In genomic region chr6:73644941-73645591, GRCh38 we compare ENCODE assay signal across 9 cellular contexts. TPM values are rescaled to one million over a fixed set of nuclear protein-coding genes. Genes with fewer than 3 reads are reported as not detected.
A peak's percentile ranks its signal among the peaks of the same experiment; 100 is the strongest.
DNase-seq lines count a peak whose midpoint lies in the region; ATAC-seq and TF ChIP-seq lines count a peak whose summit lies in the region.
"Had no signal": no experiment of that assay in that cellular context is flagged by ENCODE, and none has a peak within 500 bp of the region (broad histone marks: within the 10 kb centered on the region; RNA-seq: fewer than 3 reads in every experiment).

No MANE protein-coding gene starts in this region.

- H3K27me3 ChIP-seq in kidney epithelial cell (ENCODE audit: control insufficient read depth, insufficient read depth, low read length) (no peaks in the 10 kb centered on the region), upper lobe of right lung (no peaks in the 10 kb centered on the region)

- H3K27ac Mint-ChIP-seq in activated naive CD4-positive, alpha-beta T cell treated with anti-CD3 and anti-CD28 coated beads, Interleukin-2, amount 10 ng/mL, durations not matched to agents 7 days and 5 days: no peak overlapping the region
- peak overlapping the region; percentile 42 for H3K27ac Mint-ChIP-seq in activated naive CD8-positive, alpha-beta T cell treated with anti-CD3 and anti-CD28 coated beads, Interleukin-2, amount 10 ng/mL, durations not matched to agents 7 days and 5 days

- peak overlapping the region; percentile 70 for H3K4me3 Mint-ChIP-seq in activated naive CD4-positive, alpha-beta T cell treated with anti-CD3 and anti-CD28 coated beads, Interleukin-2, amount 10 ng/mL, durations not matched to agents 7 days and 5 days
- H3K4me3 Mint-ChIP-seq in activated naive CD8-positive, alpha-beta T cell treated with anti-CD3 and anti-CD28 coated beads, Interleukin-2, amount 10 ng/mL, durations not matched to agents 7 days and 5 days: peak overlapping the region; percentile 76

- H3K4me3 ChIP-seq in kidney epithelial cell (ENCODE audit: low read depth, low read length) (peak overlapping the region; percentile 22), upper lobe of right lung (peak overlapping the region; percentile 47)

- CTCF ChIA-PET in activated naive CD4-positive, alpha-beta T cell treated with anti-CD3 and anti-CD28 coated beads, Interleukin-2, amount 10 ng/mL, durations not matched to agents 7 days and 5 days (lab: Charles Lee): interaction anchor here (1.8 to 2.7 kb wide), 2 partner anchors 7 to 88 kb away, joined by 5 to 6 read pairs; no protein-coding TSS in a partner anchor

- peaks cover 26% of the 10 kb centered on the region for H3K36me3 Mint-ChIP-seq in activated naive CD4-positive, alpha-beta T cell treated with anti-CD3 and anti-CD28 coated beads, Interleukin-2, amount 10 ng/mL, durations not matched to agents 7 days and 5 days
- peaks cover 7% of the 10 kb centered on the region for H3K36me3 Mint-ChIP-seq in activated naive CD8-positive, alpha-beta T cell treated with anti-CD3 and anti-CD28 coated beads, Interleukin-2, amount 10 ng/mL, durations not matched to agents 7 days and 5 days

- H3K4me1 Mint-ChIP-seq in activated naive CD4-positive, alpha-beta T cell treated with anti-CD3 and anti-CD28 coated beads, Interleukin-2, amount 10 ng/mL, durations not matched to agents 7 days and 5 days: peaks cover 16% of the 10 kb centered on the region
- peaks cover 10% of the 10 kb centered on the region for H3K4me1 Mint-ChIP-seq in activated naive CD8-positive, alpha-beta T cell treated with anti-CD3 and anti-CD28 coated beads, Interleukin-2, amount 10 ng/mL, durations not matched to agents 7 days and 5 days

- no peaks in the 10 kb centered on the region for H3K9me3 Mint-ChIP-seq in activated naive CD4-positive, alpha-beta T cell treated with anti-CD3 and anti-CD28 coated beads, Interleukin-2, amount 10 ng/mL, durations not matched to agents 7 days and 5 days
- H3K9me3 Mint-ChIP-seq in activated naive CD8-positive, alpha-beta T cell treated with anti-CD3 and anti-CD28 coated beads, Interleukin-2, amount 10 ng/mL, durations not matched to agents 7 days and 5 days: no peaks in the 10 kb centered on the region

- H3K27me3 Mint-ChIP-seq in activated naive CD4-positive, alpha-beta T cell treated with anti-CD3 and anti-CD28 coated beads, Interleukin-2, amount 10 ng/mL, durations not matched to agents 7 days and 5 days: no peaks in the 10 kb centered on the region
- no peaks in the 10 kb centered on the region for H3K27me3 Mint-ChIP-seq in activated naive CD8-positive, alpha-beta T cell treated with anti-CD3 and anti-CD28 coated beads, Interleukin-2, amount 10 ng/mL, durations not matched to agents 7 days and 5 days

- POLR2A ChIA-PET in activated naive CD8-positive, alpha-beta T cell treated with anti-CD3 and anti-CD28 coated beads, Interleukin-2, amount 10 ng/mL, durations not matched to agents 7 days and 5 days (lab: Charles Lee): interaction anchor here (0.6 to 1.3 kb wide), 3 partner anchors 121 to 341 kb away, joined by 3 to 5 read pairs (median 3); no protein-coding TSS in a partner anchor

- intact Hi-C loops in upper lobe of right lung (cut with DNase I): no loop called here

- no peak overlapping the region for H3K27ac ChIP-seq in upper lobe of right lung

- peaks cover 7% of the 10 kb centered on the region for H3K4me1 ChIP-seq in upper lobe of right lung

- no peaks in the 10 kb centered on the region for H3K9me3 ChIP-seq in upper lobe of right lung

- peak; percentile 30 for ATAC-seq in activated naive CD8-positive, alpha-beta T cell treated with anti-CD3 and anti-CD28 coated beads, Interleukin-2, amount 10 ng/mL, durations not matched to agents 7 days and 5 days (ENCODE audit: low read depth)
- ATAC-seq in upper lobe of right lung (no peak), HG03025 (IDR thresholded peaks at IDR 0.05; ENCODE audit: low FRiP score, unreplicated experiment) (no peak), GM19467 (IDR thresholded peaks at IDR 0.05; ENCODE audit: unreplicated experiment) (no peak)

- TF ChIP-seq CTCF in kidney epithelial cell (IDR thresholded peaks at IDR 0.05; ENCODE audit: insufficient read depth, low read length, poor library complexity, severe bottlenecking): no peak
- no peak for TF ChIP-seq CTCF in upper lobe of right lung (IDR thresholded peaks at IDR 0.05)

- no peak for DNase-seq in activated naive CD4-positive, alpha-beta T cell treated with anti-CD3 and anti-CD28 coated beads, Interleukin-2, amount 10 ng/mL, durations not matched to agents 7 days and 5 days
- DNase-seq in activated naive CD4-positive, alpha-beta T cell (lab: John Stamatoyannopoulos, UW): no peak
- DNase-seq in activated naive CD8-positive, alpha-beta T cell treated with anti-CD3 and anti-CD28 coated beads, Interleukin-2, amount 10 ng/mL, durations not matched to agents 7 days and 5 days: no peak
- no peak for DNase-seq in kidney epithelial cell (ENCODE audit: low read depth)
- DNase-seq in upper lobe of right lung: no peak
- no peak for DNase-seq in NCI-H1694 (lab: John Stamatoyannopoulos, UW)
- DNase-seq: KG1 had no signal

- H3K36me3 ChIP-seq in kidney epithelial cell (ENCODE audit: control insufficient read depth, insufficient read depth, low read length) (no peaks in the 10 kb centered on the region), upper lobe of right lung (peaks cover 32% of the 10 kb centered on the region)

RNA-seq across cellular contexts. Expression of gene SLC17A5, which starts 8.7 kb away (rescaled TPM):
- total RNA-seq in activated naive CD8-positive, alpha-beta T cell treated with anti-CD3 and anti-CD28 coated beads, Interleukin-2, amount 10 ng/mL, durations not matched to agents 7 days and 5 days: 1 to 10 TPM; 9.2 to 9.3 TPM
- total RNA-seq in kidney epithelial cell: 18.4 and 22.5 TPM in 2 replicates
- 26.5 TPM for total RNA-seq in upper lobe of right lung

RNA-seq across cellular contexts. Expression of gene CD109, which starts 50.9 kb away (rescaled TPM):
- 1 to 10 TPM; 1.6 to 1.8 TPM for total RNA-seq in activated naive CD8-positive, alpha-beta T cell treated with anti-CD3 and anti-CD28 coated beads, Interleukin-2, amount 10 ng/mL, durations not matched to agents 7 days and 5 days
- 8.6 and 10.4 TPM in 2 replicates for total RNA-seq in kidney epithelial cell
- total RNA-seq in upper lobe of right lung: 22.1 TPM
